ENCODE assay signal across 8 cellular contexts in the genomic region with DNA sequence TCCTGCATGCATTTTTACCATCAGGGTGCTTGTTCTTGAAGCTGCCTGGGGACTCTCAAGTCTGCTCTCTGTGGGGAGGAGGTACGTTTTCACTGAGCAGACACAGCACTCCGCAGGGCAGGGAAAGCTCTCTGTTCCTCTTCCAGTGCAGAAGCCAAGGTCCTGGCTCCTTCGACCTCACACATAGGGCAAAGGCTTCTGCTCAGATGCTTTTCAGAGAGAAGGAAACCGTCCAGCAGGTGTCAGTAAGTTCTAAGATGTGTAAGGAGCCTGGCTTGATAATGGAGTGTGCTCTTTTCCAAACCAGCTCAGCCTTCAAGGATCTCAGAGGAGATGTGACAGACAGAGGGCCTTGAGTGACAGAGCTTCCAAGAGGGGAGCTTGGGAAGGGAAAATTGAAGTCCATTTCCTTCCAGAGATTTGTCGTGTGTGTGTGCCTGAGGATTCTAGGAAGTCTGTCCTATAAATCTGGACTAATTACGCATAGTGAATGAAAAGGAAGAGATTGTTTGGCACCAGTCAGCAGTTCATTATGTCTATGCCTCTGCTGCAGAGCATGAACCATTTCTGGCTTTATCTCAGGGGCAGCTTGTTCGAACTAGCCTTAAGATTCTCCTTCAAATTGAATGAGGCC.
DNase-seq lines count a peak whose midpoint lies in the region; ATAC-seq and TF ChIP-seq lines count a peak whose summit lies in the region.

No MANE protein-coding gene starts in this region.

- in situ Hi-C loops in T47D (cut with HindIII; ENCODE audit: low pct_unique_long_range_greater_than_20kb, low sequenced_read_pairs): no loop called here

- H3K4me3 ChIP-seq in AG04449 (ENCODE audit: low read depth, low read length): no peak overlapping the region

- DNase-seq in AG04449 (ENCODE audit: low read depth, low spot score): no peak
- peak; percentile 64 for DNase-seq in NCI-H526 treated with DMSO at 0.1 percent for 48 hours (lab: John Stamatoyannopoulos, UW)
- DNase-seq in T47D (ENCODE audit: low read depth in 1 of 2, low spot score in 1 of 2): peak; percentile 31 to 80
- DNase-seq in left kidney (ENCODE audit: low read depth, low spot score): peak; percentile 90

- ATAC-seq in HG03442 (IDR thresholded peaks at IDR 0.05; ENCODE audit: unreplicated experiment): peak; percentile 70
- ATAC-seq in GM18520 (IDR thresholded peaks at IDR 0.05; ENCODE audit: unreplicated experiment): no peak
- ATAC-seq in HG02588 (IDR thresholded peaks at IDR 0.05; ENCODE audit: unreplicated experiment): no peak

- CTCF ChIA-PET in AG04449 (lab: Yijun Ruan, JAX): interaction anchor here (0.7 to 11.8 kb wide), 11 partner anchors 10 to 769 kb away, joined by 3 to 322 read pairs (median 4); no protein-coding TSS in a partner anchor

- POLR2A ChIA-PET in AG04449 (lab: Yijun Ruan, JAX): no interaction called here

- TF ChIP-seq CTCF in AG04449 (IDR thresholded peaks at IDR 0.05; ENCODE audit: insufficient read depth, low read length, missing control alignments): peak; percentile 32
- peak; percentile 56; the same call in 2 of the 3 replicates for TF ChIP-seq CTCF in GM12872 (IDR thresholded peaks at IDR 0.05; ENCODE audit: insufficient read depth, low read depth, low read length)
